ENCODE assay signal across 19 cellular contexts in genomic region chr18:10416020-10416419, GRCh38. TPM values are rescaled to one million over a fixed set of nuclear protein-coding genes. Genes with fewer than 3 reads are reported as not detected.
"Had no signal": no experiment of that assay in that cellular context is flagged by ENCODE, and none has a peak within 500 bp of the region (broad histone marks: within the 10 kb centered on the region; RNA-seq: fewer than 3 reads in every experiment).

No MANE protein-coding gene starts in this region.

- FAIRE-seq: endothelial cell of umbilical vein, islet of Langerhans, pancreas had no signal

- H3K4me1 ChIP-seq: gastrocnemius medialis, heart right ventricle had no signal

- H3K36me3 ChIP-seq: gastrocnemius medialis, heart right ventricle, pancreas, tibial artery had no signal

- H3K9me3 ChIP-seq: gastrocnemius medialis, mucosa of descending colon, pancreas, tibial artery had no signal

- DNase-seq: effector CD4-positive, alpha-beta T cell; endodermal cell; erythroblast; gastrocnemius medialis; heart right ventricle; hypothalamus; kidney glomerular epithelial cell; mucosa of descending colon; naive thymus-derived CD8-positive, alpha-beta T cell; nucleus accumbens; pancreas; right cardiac atrium; stimulated activated CD4-positive, alpha-beta T cell treated with anti-CD3 and anti-CD28 coated beads, Interleukin-4, amount 100 ng/mL, for 24 hours; tibial artery had no signal

- ATAC-seq: gastrocnemius medialis; heart right ventricle; mucosa of descending colon; naive thymus-derived CD8-positive, alpha-beta T cell; pancreas; right cardiac atrium; stimulated activated memory B cell treated with anti-CD40 and anti-IgM and Interleukin-4, amounts not matched to agents 10 μg/mL and 1 μg/mL and 100 μg/mL, for 72 hours had no signal

- H3K27me3 ChIP-seq: gastrocnemius medialis, heart right ventricle, pancreas, tibial artery had no signal

- H3K4me3 ChIP-seq: coronary artery, gastrocnemius medialis, heart right ventricle, mucosa of descending colon, pancreas, tibial artery had no signal

- H3K27ac ChIP-seq: gastrocnemius medialis, heart right ventricle, pancreas had no signal

RNA-seq across cellular contexts. Expression of gene APCDD1, which starts 38.4 kb away (rescaled TPM):
- total RNA-seq: dermis microvascular lymphatic vessel endothelial cell; naive thymus-derived CD8-positive, alpha-beta T cell had no signal
- polyA plus RNA-seq: naive thymus-derived CD8-positive, alpha-beta T cell had no signal
